In genomic region chr16:5615868-5616642, GRCh38 we compare ENCODE assay signal across 8 cellular contexts.
DNase-seq lines count a peak whose midpoint lies in the region; ATAC-seq and TF ChIP-seq lines count a peak whose summit lies in the region.

No MANE protein-coding gene starts in this region.

- H3K4me1 Mint-ChIP-seq in GM23338 = peaks cover 10% of the 10 kb centered on the region
- peaks cover 4% of the 10 kb centered on the region for H3K4me1 Mint-ChIP-seq in activated naive CD8-positive, alpha-beta T cell treated with anti-CD3 and anti-CD28 coated beads, Interleukin-2, amount 10 ng/mL, durations not matched to agents 7 days and 5 days

- H3K9me2 ChIP-seq in GM23338 (ENCODE audit: insufficient read depth) = no peaks in the 10 kb centered on the region

- H3F3A ChIP-seq in GM23338 (replicated peaks; ENCODE audit: low read depth) = no peaks in the 10 kb centered on the region

- no peaks in the 10 kb centered on the region for H4K20me1 ChIP-seq in DND-41 (ENCODE audit: insufficient read depth, low read length)
- H4K20me1 ChIP-seq in GM23338 (replicated peaks; ENCODE audit: insufficient read depth) = no peaks in the 10 kb centered on the region

- ATAC-seq in DND-41 (ENCODE audit: insufficient read depth, low read depth) (peak; percentile 87), GM23338 (peak; percentile 99), GM21737 (IDR thresholded peaks at IDR 0.05; ENCODE audit: unreplicated experiment) (no peak)
- peak; percentile 82 for ATAC-seq in activated naive CD8-positive, alpha-beta T cell treated with anti-CD3 and anti-CD28 coated beads, Interleukin-2, amount 10 ng/mL, durations not matched to agents 7 days and 5 days (ENCODE audit: low read depth)

- peak; percentile 92 for TF ChIP-seq CTCF in DND-41 (IDR thresholded peaks at IDR 0.05; ENCODE audit: borderline replicate concordance, extremely low read depth, low read length, poor library complexity, severe bottlenecking)
- peak; percentile 75 to 82 for TF ChIP-seq CTCF in GM23338 (conservative IDR thresholded peaks at IDR 0.05; ENCODE audit: low read depth in 2 of 2)

- no peak overlapping the region for H3K27ac ChIP-seq in DND-41 (ENCODE audit: low read length)
- no peak overlapping the region for H3K27ac ChIP-seq in GM23338 (ENCODE audit: low read depth)

- H3K4me3 ChIP-seq in DND-41 (ENCODE audit: low read depth in 1 of 2, low read length in 2 of 2) = peak overlapping the region in 1 of 2 experiments; percentile 42; a peak in 2 of 4 replicates
- peak overlapping the region; percentile 50; the same call in 1 of the 2 replicates for H3K4me3 ChIP-seq in GM23338
- peak overlapping the region; percentile 38; the same call in 1 of the 2 replicates for H3K4me3 ChIP-seq in iPS-18c (ENCODE audit: insufficient read depth, low read depth, low read length)

- H3K36me3 Mint-ChIP-seq in GM23338 (ENCODE audit: low read depth) = no peaks in the 10 kb centered on the region
- H3K36me3 Mint-ChIP-seq in activated naive CD8-positive, alpha-beta T cell treated with anti-CD3 and anti-CD28 coated beads, Interleukin-2, amount 10 ng/mL, durations not matched to agents 7 days and 5 days = no peaks in the 10 kb centered on the region

- H3K27me3 Mint-ChIP-seq in GM23338 (ENCODE audit: insufficient read depth, low read depth, poor library complexity) = peaks cover 6% of the 10 kb centered on the region
- peaks cover 4% of the 10 kb centered on the region for H3K27me3 Mint-ChIP-seq in activated naive CD8-positive, alpha-beta T cell treated with anti-CD3 and anti-CD28 coated beads, Interleukin-2, amount 10 ng/mL, durations not matched to agents 7 days and 5 days

- H3K36me3 ChIP-seq in DND-41 (ENCODE audit: insufficient read depth, low read length) (no peaks in the 10 kb centered on the region), GM23338 (ENCODE audit: insufficient read depth) (no peaks in the 10 kb centered on the region)

- no peaks in the 10 kb centered on the region for H3K27me3 ChIP-seq in DND-41 (ENCODE audit: insufficient read depth, low read length, poor library complexity)
- H3K27me3 ChIP-seq in GM23338 (ENCODE audit: insufficient read depth) = no peaks in the 10 kb centered on the region

- H3K9ac ChIP-seq in DND-41 (ENCODE audit: low read depth, low read length) = no peak overlapping the region

- no peak overlapping the region for H3K27ac Mint-ChIP-seq in GM23338
- H3K27ac Mint-ChIP-seq in activated naive CD8-positive, alpha-beta T cell treated with anti-CD3 and anti-CD28 coated beads, Interleukin-2, amount 10 ng/mL, durations not matched to agents 7 days and 5 days = no peak overlapping the region

- H3K4me3 Mint-ChIP-seq in GM23338 = peak overlapping the region; percentile 59; the same call in 2 of the 3 replicates
- H3K4me3 Mint-ChIP-seq in activated naive CD8-positive, alpha-beta T cell treated with anti-CD3 and anti-CD28 coated beads, Interleukin-2, amount 10 ng/mL, durations not matched to agents 7 days and 5 days = peak overlapping the region; percentile 58

- H3K9me3 ChIP-seq in DND-41 (ENCODE audit: insufficient read depth, low read length, severe bottlenecking) = no peaks in the 10 kb centered on the region
- no peaks in the 10 kb centered on the region for H3K9me3 ChIP-seq in iPS-18c (ENCODE audit: control insufficient read depth, insufficient read depth, low read length)

- DNase-seq in DND-41 = peak; percentile 64
- peak; percentile 88 for DNase-seq in GM23338 (ENCODE audit: low spot score)
- peak; percentile 63 for DNase-seq in NCI-H748 (lab: John Stamatoyannopoulos, UW; ENCODE audit: unreplicated experiment)
- DNase-seq in activated naive CD8-positive, alpha-beta T cell treated with anti-CD3 and anti-CD28 coated beads, Interleukin-2, amount 10 ng/mL, durations not matched to agents 7 days and 5 days = peak; percentile 60
- peak; percentile 23 for DNase-seq in stimulated activated CD4-positive, alpha-beta T cell treated with anti-CD3 and anti-CD28 coated beads, Interleukin-4, amount 100 ng/mL, for 1 hour
- no peak for DNase-seq in SIG-M5 (lab: John Stamatoyannopoulos, UW)

- H3K9me3 Mint-ChIP-seq in GM23338 = no peaks in the 10 kb centered on the region
- no peaks in the 10 kb centered on the region for H3K9me3 Mint-ChIP-seq in activated naive CD8-positive, alpha-beta T cell treated with anti-CD3 and anti-CD28 coated beads, Interleukin-2, amount 10 ng/mL, durations not matched to agents 7 days and 5 days

- H2AFZ ChIP-seq in DND-41 (ENCODE audit: low read depth, low read length) (peak overlapping the region; percentile 73), GM23338 (no peak overlapping the region; the same call in 1 of the 2 replicates)

- H3K4me2 ChIP-seq in DND-41 (ENCODE audit: insufficient read depth, low read length) (peak overlapping the region; percentile 71), GM23338 (peak overlapping the region; percentile 73)

- POLR2A ChIA-PET in activated naive CD8-positive, alpha-beta T cell treated with anti-CD3 and anti-CD28 coated beads, Interleukin-2, amount 10 ng/mL, durations not matched to agents 7 days and 5 days (lab: Charles Lee) = no interaction called here

- H3K79me2 ChIP-seq in DND-41 (ENCODE audit: insufficient read depth, low read length) (no peaks in the 10 kb centered on the region), GM23338 (replicated peaks; ENCODE audit: insufficient read depth) (no peaks in the 10 kb centered on the region)

- H3K4me1 ChIP-seq in DND-41 (ENCODE audit: insufficient read depth, low read length) (peaks cover 8% of the 10 kb centered on the region), GM23338 (ENCODE audit: insufficient read depth) (no peaks in the 10 kb centered on the region)

TF ChIP-seq in GM23338, 12 proteins besides CTCF, POLR2A, EP300 and RAD21 (continues in another document):
- TF ChIP-seq POLR2AphosphoS5 (IDR thresholded peaks at IDR 0.05; ENCODE audit: low read depth) (no peak), CREB1 (CRISPR knock-in tag; IDR thresholded peaks at IDR 0.05; ENCODE audit: low read depth) (no peak), EZH2 (IDR thresholded peaks at IDR 0.05; ENCODE audit: low read depth, unreplicated experiment) (no peak), ZNF114 (CRISPR knock-in tag; IDR thresholded peaks at IDR 0.05) (no peak), STAT1 (IDR thresholded peaks at IDR 0.05; ENCODE audit: unreplicated experiment) (no peak), ZNF462 (CRISPR knock-in tag; IDR thresholded peaks at IDR 0.05) (no peak)
